17 cellular contexts compared by ENCODE assay signal in the genomic region with DNA sequence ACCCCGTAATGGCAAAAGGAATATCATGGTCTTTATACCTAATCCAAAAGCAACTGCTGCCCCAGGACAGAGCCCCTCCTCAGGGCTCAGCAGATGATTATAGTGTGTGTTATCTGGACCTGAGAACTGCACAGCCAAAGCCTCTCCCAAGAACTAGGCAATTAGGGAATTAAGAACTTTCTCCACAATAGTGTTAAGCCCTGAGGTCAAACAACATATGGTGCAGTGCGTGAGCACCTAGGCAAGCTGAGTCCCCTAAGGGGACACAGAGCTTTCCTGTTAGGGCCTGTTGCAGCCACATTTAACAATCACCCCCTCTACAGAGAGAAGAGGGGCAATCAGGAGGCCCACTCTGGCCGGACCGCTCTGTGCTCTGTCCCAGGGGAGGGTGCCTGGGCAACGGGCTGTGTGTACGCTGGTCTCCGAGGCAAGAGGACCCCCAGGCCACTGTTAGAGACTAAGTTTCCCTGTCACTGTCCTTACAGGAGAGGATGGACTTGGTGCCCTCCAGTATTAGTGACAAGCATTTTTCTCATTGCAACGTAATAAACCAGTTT. TPM values are rescaled to one million over a fixed set of nuclear protein-coding genes. Genes with fewer than 3 reads are reported as not detected.
A peak's percentile ranks its signal among the peaks of the same experiment; 100 is the strongest.
DNase-seq lines count a peak whose midpoint lies in the region; ATAC-seq and TF ChIP-seq lines count a peak whose summit lies in the region.
"Had no signal": no experiment of that assay in that cellular context is flagged by ENCODE, and none has a peak within 500 bp of the region (broad histone marks: within the 10 kb centered on the region; RNA-seq: fewer than 3 reads in every experiment).

No MANE protein-coding gene starts in this region.

- no peak overlapping the region for H2BK5ac ChIP-seq in mesendoderm (ENCODE audit: low read length)

- CTCF ChIA-PET in mammary epithelial cell (lab: Charles Lee; ENCODE audit: low non-redundant PET): interaction anchor here (1.0 kb wide), 1 partner anchor 67 kb away, joined by 4 read pairs; no protein-coding TSS in a partner anchor

- no peak overlapping the region for H4K5ac ChIP-seq in mesendoderm (ENCODE audit: low read length)

- WGBS in mammary epithelial cell (ENCODE audit: low coverage, missing lambda C conversion rate): 82% methylated on average over 7 of the region's 8 CpGs
- no CpG with 5 or more reads among the region's 8 CpGs for WGBS in mesendoderm (ENCODE audit: extremely low coverage, insufficient coverage, low lambda C conversion rate)

- H3K18ac ChIP-seq in mesendoderm (ENCODE audit: low read length): peak overlapping the region; percentile 18

- DNase-seq in mammary epithelial cell: no peak
- DNase-seq in breast epithelium (ENCODE audit: low spot score in 2 of 2): no peak
- DNase-seq in T-helper 17 cell: no peak
- DNase-seq in mesendoderm: no peak
- DNase-seq in HuH-7 (ENCODE audit: low spot score): no peak
- no peak for DNase-seq in ecto neural progenitor cell (ENCODE audit: low spot score)
- DNase-seq in NCI-H1436 (lab: John Stamatoyannopoulos, UW): no peak
- DNase-seq: NCI-H1930 had no signal

- no peak overlapping the region for H3K4me3 ChIP-seq in mammary epithelial cell (replicated peaks in 1 of 3; ENCODE audit: insufficient read depth in 1 of 3, low read depth in 2 of 3, low read length in 3 of 3)
- H3K4me3 ChIP-seq in breast epithelium: peak overlapping the region in 1 of 3 donors; percentile 74
- no peak overlapping the region for H3K4me3 ChIP-seq in mesendoderm (ENCODE audit: low read length)

- in situ Hi-C loops in mammary epithelial cell (cut with MboI; ENCODE audit: low sequenced_read_pairs in 2 of 2): loop anchor here (5.0 to 25.0 kb wide), 6 partner anchors 63 to 848 kb away; no protein-coding TSS in a partner anchor

- dilution Hi-C loops in mammary epithelial cell (cut with HindIII; ENCODE audit: low sequenced_read_pairs): loop anchor here (5.0 to 25.0 kb wide), 2 partner anchors 58 to 848 kb away; no protein-coding TSS in a partner anchor

- H3K79me2 ChIP-seq in mammary epithelial cell (ENCODE audit: insufficient read depth, low read length): no peaks in the 10 kb centered on the region
- no peaks in the 10 kb centered on the region for H3K79me2 ChIP-seq in mesendoderm (ENCODE audit: control insufficient read depth, insufficient read depth, low read length)

- H4K8ac ChIP-seq in mesendoderm (ENCODE audit: low read depth, low read length): no peak overlapping the region

- BruUV-seq in mammary epithelial cell (replicated peaks; lab: Mats Ljungman, UMichigan): no TSS peak

- H3K27ac Mint-ChIP-seq in T-helper 17 cell: no peak overlapping the region
- H3K27ac Mint-ChIP-seq: activated naive CD8-positive, alpha-beta T cell treated with anti-CD3 and anti-CD28 coated beads for 36 hours had no signal

- no peaks in the 10 kb centered on the region for H3K9me3 ChIP-seq in mammary epithelial cell (replicated peaks; ENCODE audit: insufficient read depth, low read length)
- H3K9me3 ChIP-seq in breast epithelium: no peaks in the 10 kb centered on the region
- H3K9me3 ChIP-seq in T-helper 17 cell (ENCODE audit: control insufficient read depth, low read length, poor library complexity, severe bottlenecking): no peaks in the 10 kb centered on the region
- H3K9me3 ChIP-seq: MG63 had no signal

- no peaks in the 10 kb centered on the region for H3K27me3 ChIP-seq in mammary epithelial cell (ENCODE audit: insufficient read depth, low read length)
- peaks cover 0 to 27% of the 10 kb centered on the region in 2 donors for H3K27me3 ChIP-seq in breast epithelium
- H3K27me3 ChIP-seq in mesendoderm (ENCODE audit: insufficient read depth, low read length, poor library complexity): peaks cover 13% of the 10 kb centered on the region

- H3K23ac ChIP-seq in mesendoderm (ENCODE audit: low read length): no peak overlapping the region

- ATAC-seq in T-helper 17 cell (no peak), GM21360 (IDR thresholded peaks at IDR 0.05; ENCODE audit: unreplicated experiment) (no peak)

- H2BK120ac ChIP-seq in mesendoderm (ENCODE audit: low read depth, low read length): no peak overlapping the region

- no peak overlapping the region for H2AK5ac ChIP-seq in mesendoderm (ENCODE audit: low read length)

- peaks cover 8% of the 10 kb centered on the region for H3K36me3 Mint-ChIP-seq in T-helper 17 cell (ENCODE audit: low read depth)
- H3K36me3 Mint-ChIP-seq: activated naive CD8-positive, alpha-beta T cell treated with anti-CD3 and anti-CD28 coated beads for 36 hours had no signal

- H3K4me1 ChIP-seq in mammary epithelial cell (ENCODE audit: insufficient read depth, low read length): peaks cover 48% of the 10 kb centered on the region
- peaks cover 0 to 5% of the 10 kb centered on the region in 2 donors for H3K4me1 ChIP-seq in breast epithelium
- peaks cover 2% of the 10 kb centered on the region for H3K4me1 ChIP-seq in mesendoderm (ENCODE audit: control insufficient read depth, low read depth, low read length)

- intact Hi-C loops in mammary epithelial cell (cut with micrococcal nuclease): loop anchor here (1.0 kb wide), 1 partner anchor 16 kb away; no protein-coding TSS in a partner anchor
- intact Hi-C loops in breast epithelium (cut with DNase I; ENCODE audit: low total_unique reads): loop anchor here (2.0 to 5.0 kb wide), 2 partner anchors 31 to 1022 kb away; no protein-coding TSS in a partner anchor

- H3K4me1 Mint-ChIP-seq in T-helper 17 cell: peaks cover 18% of the 10 kb centered on the region

- no peak overlapping the region for H2BK15ac ChIP-seq in mesendoderm (replicated peaks; ENCODE audit: low read depth)

- H3K9ac ChIP-seq in mammary epithelial cell (ENCODE audit: insufficient read depth, low read length): no peak overlapping the region
- no peak overlapping the region for H3K9ac ChIP-seq in mesendoderm (ENCODE audit: low read length)

- H3K27ac ChIP-seq in mammary epithelial cell (ENCODE audit: insufficient read depth, low read depth, low read length) (no peak overlapping the region), breast epithelium (no peak overlapping the region), mesendoderm (ENCODE audit: low read depth, low read length) (no peak overlapping the region)

- H3K36me3 ChIP-seq in mammary epithelial cell (ENCODE audit: insufficient read depth, low read length) (no peaks in the 10 kb centered on the region), breast epithelium (no peaks in the 10 kb centered on the region), mesendoderm (ENCODE audit: control insufficient read depth, insufficient read depth, low read length) (no peaks in the 10 kb centered on the region)
- H3K36me3 ChIP-seq: MG63 had no signal

- no peaks in the 10 kb centered on the region for H4K20me1 ChIP-seq in mammary epithelial cell (ENCODE audit: insufficient read depth, low read length)

- peak overlapping the region; percentile 88 for H3K4me3 Mint-ChIP-seq in T-helper 17 cell
- H3K4me3 Mint-ChIP-seq: activated naive CD8-positive, alpha-beta T cell treated with anti-CD3 and anti-CD28 coated beads for 36 hours had no signal

- H3K4ac ChIP-seq in mesendoderm (ENCODE audit: low read depth, low read length): no peak overlapping the region

- peaks cover 77% of the 10 kb centered on the region for H3K27me3 Mint-ChIP-seq in T-helper 17 cell

- no peak for TF ChIP-seq POLR2A in breast epithelium (IDR thresholded peaks at IDR 0.05)

- TF ChIP-seq CTCF in mammary epithelial cell (conservative IDR thresholded peaks at IDR 0.05 in 1 of 2, IDR thresholded peaks at IDR 0.05 in 1 of 2; ENCODE audit: extremely low read depth in 1 of 2, insufficient read depth in 1 of 2, low read depth in 1 of 2, low read length in 2 of 2): no peak
- no peak for TF ChIP-seq CTCF in breast epithelium (IDR thresholded peaks at IDR 0.05)

- peak overlapping the region; percentile 95 for H2AFZ ChIP-seq in mammary epithelial cell (ENCODE audit: low read depth, low read length)

- no peaks in the 10 kb centered on the region for H3K79me1 ChIP-seq in mesendoderm (ENCODE audit: low read length)

- H3K4me2 ChIP-seq in mammary epithelial cell (ENCODE audit: insufficient read depth, low read depth, low read length): peak overlapping the region; percentile 99
- no peak overlapping the region for H3K4me2 ChIP-seq in mesendoderm (ENCODE audit: low read length)

- peak overlapping the region; percentile 61 for H3K56ac ChIP-seq in mesendoderm (ENCODE audit: low read length)

RNA-seq across cellular contexts. Expression of a gene that starts 1.4 kb away (rescaled TPM):
- total RNA-seq in mammary epithelial cell: 10 to 100 TPM in 1 of 2 donors, 1 to 10 TPM in 1; 1.2 to 63.7 TPM
- 1.7 TPM for polyA plus RNA-seq in mammary epithelial cell
- 1.1 TPM for polyA minus RNA-seq in mammary epithelial cell
- total RNA-seq in breast epithelium: 1 to 10 TPM in 2 of 3 donors, under 1 TPM in 1; 0.98 to 8.8 (median 2.8) TPM
- not detected for total RNA-seq in T-helper 17 cell
- 0.11 TPM for polyA plus RNA-seq in mesendoderm (2013, experiment 1 of 2)
- polyA plus RNA-seq in mesendoderm (2013, experiment 2 of 2): 0.13 TPM
- total RNA-seq: activated naive CD8-positive, alpha-beta T cell treated with anti-CD3 and anti-CD28 coated beads for 36 hours; HT-29; T-helper 2 cell treated with Interferon-gamma antibody and Interleukin-4, amounts not matched to agents 100 ng/mL and 5 ng/mL, for 36 hours had no signal

RNA-seq across cellular contexts. Expression of a gene that starts 22.6 kb away (rescaled TPM):
- total RNA-seq in mammary epithelial cell (not detected), breast epithelium (under 1 TPM in 1 of 3 donors, not detected in 2; 0.16 TPM), T-helper 17 cell (under 1 TPM; 0.22 to 0.70 TPM)
- 0.06 TPM for polyA plus RNA-seq in mammary epithelial cell
- not detected for polyA minus RNA-seq in mammary epithelial cell
- 0.01 TPM for polyA plus RNA-seq in mesendoderm (2013, experiment 1 of 2)
- polyA plus RNA-seq in mesendoderm (2013, experiment 2 of 2): 0.03 TPM
- total RNA-seq: activated naive CD8-positive, alpha-beta T cell treated with anti-CD3 and anti-CD28 coated beads for 36 hours; cardiac septum; HT-29; posterior vena cava; Right ventricle myocardium inferior; T-helper 2 cell treated with Interferon-gamma antibody and Interleukin-4, amounts not matched to agents 100 ng/mL and 5 ng/mL, for 36 hours had no signal

RNA-seq across cellular contexts. Expression of a gene that starts 52.9 kb away (rescaled TPM):
- total RNA-seq in mammary epithelial cell (10 to 100 TPM in 1 of 2 donors, 1 to 10 TPM in 1; 8.2 to 12.0 TPM), breast epithelium (under 1 TPM; 0.16 to 0.59 (median 0.33) TPM), T-helper 17 cell (not detected)
- 1.3 TPM for polyA plus RNA-seq in mammary epithelial cell
- polyA minus RNA-seq in mammary epithelial cell: not detected
- not detected for polyA plus RNA-seq in mesendoderm (2013, experiment 1 of 2)
- 0.03 TPM for polyA plus RNA-seq in mesendoderm (2013, experiment 2 of 2)
- total RNA-seq: activated naive CD8-positive, alpha-beta T cell treated with anti-CD3 and anti-CD28 coated beads for 36 hours; cardiac septum; posterior vena cava; Right ventricle myocardium inferior; subcutaneous adipose tissue; T-helper 2 cell treated with Interferon-gamma antibody and Interleukin-4, amounts not matched to agents 100 ng/mL and 5 ng/mL, for 36 hours had no signal

Comparison
In these comparisons a context has a peak if more than half of its experiments do, and no peak if none do; other contexts are left out.
1. RNA of a gene that starts 52.9 kb away (total RNA-seq): 8.2 to 12.0 TPM in mammary epithelial cell; 0.16 to 0.59 TPM in breast epithelium and not detected in T-helper 17 cell; every median in the first group is over 4 times any median in the second.